In genomic region chr9:136551401-136552116, GRCh38 we compare ENCODE assay signal across 8 cellular contexts. TPM values are rescaled to one million over a fixed set of nuclear protein-coding genes. Genes with fewer than 3 reads are reported as not detected.
DNase-seq lines count a peak whose midpoint lies in the region; ATAC-seq and TF ChIP-seq lines count a peak whose summit lies in the region.

No MANE protein-coding gene starts in this region.

- no peak for DNase-seq in CD8-positive, alpha-beta T cell
- DNase-seq in MG63 (peak; percentile 65), dorsolateral prefrontal cortex (peak in 1 of 10 donors; percentile 68), SHP77 treated with DMSO at 0.1 percent for 48 hours (lab: John Stamatoyannopoulos, UW) (no peak), NCI-H2227 treated with DMSO at 0.1 percent for 48 hours (lab: John Stamatoyannopoulos, UW) (no peak)
- no peak for DNase-seq in naive thymus-derived CD4-positive, alpha-beta T cell
- no peak for DNase-seq in stimulated activated CD4-positive, alpha-beta T cell treated with anti-CD3 and anti-CD28 coated beads, Interleukin-15, amount 100 ng/mL, for 24 hours

- H3K36me3 ChIP-seq in CD8-positive, alpha-beta T cell (ENCODE audit: insufficient read depth, low read length), result no peaks in the 10 kb centered on the region
- no peaks in the 10 kb centered on the region for H3K36me3 ChIP-seq in MG63
- no peaks in the 10 kb centered on the region for H3K36me3 ChIP-seq in naive thymus-derived CD4-positive, alpha-beta T cell (ENCODE audit: control insufficient read depth in 2 of 3, insufficient read depth in 3 of 3, low read length in 3 of 3)

- CTCF ChIA-PET in CD8-positive, alpha-beta T cell (lab: Charles Lee), result interaction anchor here (1.4 kb wide), 1 partner anchor 64 kb away, joined by 4 read pairs; no protein-coding TSS in a partner anchor
- CTCF ChIA-PET in naive thymus-derived CD4-positive, alpha-beta T cell (lab: Charles Lee), result interaction anchor here (0.7 kb wide), 1 partner anchor 102 kb away, joined by 3 read pairs; no protein-coding TSS in a partner anchor

- H3K4me1 ChIP-seq in CD8-positive, alpha-beta T cell (ENCODE audit: insufficient read depth, low read length), result peaks cover 20% of the 10 kb centered on the region
- H3K4me1 ChIP-seq in naive thymus-derived CD4-positive, alpha-beta T cell (ENCODE audit: control insufficient read depth in 2 of 2, insufficient read depth in 2 of 2, low read length in 2 of 2), result peaks cover 4 to 25% of the 10 kb centered on the region in 2 donors

- H3K9me3 Mint-ChIP-seq in CD8-positive, alpha-beta T cell, result no peaks in the 10 kb centered on the region
- H3K9me3 Mint-ChIP-seq in naive thymus-derived CD4-positive, alpha-beta T cell, result no peaks in the 10 kb centered on the region

- H3K4me1 Mint-ChIP-seq in CD8-positive, alpha-beta T cell (ENCODE audit: low read depth), result peaks cover 16% of the 10 kb centered on the region
- H3K4me1 Mint-ChIP-seq in naive thymus-derived CD4-positive, alpha-beta T cell, result peaks cover 7 to 29% (median 20%) of the 10 kb centered on the region in 7 donors

- H3K4me3 Mint-ChIP-seq in CD8-positive, alpha-beta T cell, result peak overlapping the region; percentile 35
- H3K4me3 Mint-ChIP-seq in naive thymus-derived CD4-positive, alpha-beta T cell, result peak overlapping the region in 9 of 10 donors; percentile 46 to 78 (median 69)

- POLR2A ChIA-PET in CD8-positive, alpha-beta T cell (lab: Charles Lee), result interaction anchor here (0.6 to 1.2 kb wide), 2 partner anchors 13 to 471 kb away, joined by 3 to 7 read pairs; no protein-coding TSS in a partner anchor
- POLR2A ChIA-PET in naive thymus-derived CD4-positive, alpha-beta T cell (lab: Charles Lee), result interaction anchor here (1.0 to 1.6 kb wide), 2 partner anchors 11 to 13 kb away, joined by 3 to 9 read pairs; no protein-coding TSS in a partner anchor

- no peaks in the 10 kb centered on the region for H3K27me3 Mint-ChIP-seq in CD8-positive, alpha-beta T cell (ENCODE audit: low read depth)
- H3K27me3 Mint-ChIP-seq in naive thymus-derived CD4-positive, alpha-beta T cell, result peaks cover 0 to 11% (median 0%) of the 10 kb centered on the region in 5 donors

- H3K9me3 ChIP-seq in CD8-positive, alpha-beta T cell (ENCODE audit: low read length), result no peaks in the 10 kb centered on the region
- H3K9me3 ChIP-seq in MG63, result no peaks in the 10 kb centered on the region
- H3K9me3 ChIP-seq in naive thymus-derived CD4-positive, alpha-beta T cell (ENCODE audit: control insufficient read depth in 2 of 3, low read length in 3 of 3), result no peaks in the 10 kb centered on the region

- intact Hi-C loops in CD8-positive, alpha-beta T cell (cut with DNase I, micrococcal nuclease), result no loop called here
- intact Hi-C loops in dorsolateral prefrontal cortex (cut with DNase I), result no loop called here
- intact Hi-C loops in naive thymus-derived CD4-positive, alpha-beta T cell (cut with micrococcal nuclease), result no loop called here

- no peaks in the 10 kb centered on the region for H3K27me3 ChIP-seq in CD8-positive, alpha-beta T cell (ENCODE audit: insufficient read depth, low read length)
- H3K27me3 ChIP-seq in MG63, result no peaks in the 10 kb centered on the region
- no peaks in the 10 kb centered on the region for H3K27me3 ChIP-seq in dorsolateral prefrontal cortex
- H3K27me3 ChIP-seq in naive thymus-derived CD4-positive, alpha-beta T cell (ENCODE audit: control insufficient read depth in 2 of 2, insufficient read depth in 2 of 2, low read length in 2 of 2), result no peaks in the 10 kb centered on the region

- TF ChIP-seq CTCF in CD8-positive, alpha-beta T cell (IDR thresholded peaks at IDR 0.05), result no peak
- no peak for TF ChIP-seq CTCF in dorsolateral prefrontal cortex (IDR thresholded peaks at IDR 0.05 in 54 of 56, conservative IDR thresholded peaks at IDR 0.05 in 2 of 56; ENCODE audit: low read depth in 1 of 56, partially characterized antibody in 56 of 56)

- H3K27ac Mint-ChIP-seq in CD8-positive, alpha-beta T cell, result no peak overlapping the region
- peak overlapping the region in 6 of 9 donors; percentile 13 to 82 (median 56) for H3K27ac Mint-ChIP-seq in naive thymus-derived CD4-positive, alpha-beta T cell

- H3K27ac ChIP-seq in CD8-positive, alpha-beta T cell (ENCODE audit: low read depth, low read length), result no peak overlapping the region
- peak overlapping the region in 43 of 59 donors; percentile 4 to 80 (median 53) for H3K27ac ChIP-seq in dorsolateral prefrontal cortex
- peak overlapping the region; percentile 6 for H3K27ac ChIP-seq in naive thymus-derived CD4-positive, alpha-beta T cell (ENCODE audit: low read depth, low read length)

- H3K4me3 ChIP-seq in CD8-positive, alpha-beta T cell (ENCODE audit: low read depth, low read length), result no peak overlapping the region
- H3K4me3 ChIP-seq in MG63 (no peak overlapping the region), dorsolateral prefrontal cortex (no peak overlapping the region)
- no peak overlapping the region for H3K4me3 ChIP-seq in naive thymus-derived CD4-positive, alpha-beta T cell (ENCODE audit: low read length)

- no peaks in the 10 kb centered on the region for H3K36me3 Mint-ChIP-seq in CD8-positive, alpha-beta T cell
- no peaks in the 10 kb centered on the region for H3K36me3 Mint-ChIP-seq in naive thymus-derived CD4-positive, alpha-beta T cell

- ATAC-seq in CD8-positive, alpha-beta T cell, result no peak
- no peak for ATAC-seq in naive thymus-derived CD4-positive, alpha-beta T cell
- no peak for ATAC-seq in GM21576 (IDR thresholded peaks at IDR 0.05; ENCODE audit: unreplicated experiment)

RNA-seq across cellular contexts. Expression of gene NOTCH1, which starts 5.7 kb away (rescaled TPM):
- total RNA-seq in CD8-positive, alpha-beta T cell, result 10 to 100 TPM; 29.0 to 30.0 TPM
- 4.4 and 4.7 TPM in 2 replicates for total RNA-seq in MG63 (2014; rRNA removed; shearing (Covaris generic); ENCODE audit: low replicate concordance)
- 10 to 100 TPM; 24.0 to 92.1 (median 38.8) TPM for total RNA-seq in dorsolateral prefrontal cortex
- 10 to 100 TPM; 49.7 to 92.9 (median 58.0) TPM for total RNA-seq in naive thymus-derived CD4-positive, alpha-beta T cell
- polyA plus RNA-seq in naive thymus-derived CD4-positive, alpha-beta T cell, result 1 to 10 TPM; 1.9 to 7.1 TPM
